8 cellular contexts compared by ENCODE assay signal in the genomic region with DNA sequence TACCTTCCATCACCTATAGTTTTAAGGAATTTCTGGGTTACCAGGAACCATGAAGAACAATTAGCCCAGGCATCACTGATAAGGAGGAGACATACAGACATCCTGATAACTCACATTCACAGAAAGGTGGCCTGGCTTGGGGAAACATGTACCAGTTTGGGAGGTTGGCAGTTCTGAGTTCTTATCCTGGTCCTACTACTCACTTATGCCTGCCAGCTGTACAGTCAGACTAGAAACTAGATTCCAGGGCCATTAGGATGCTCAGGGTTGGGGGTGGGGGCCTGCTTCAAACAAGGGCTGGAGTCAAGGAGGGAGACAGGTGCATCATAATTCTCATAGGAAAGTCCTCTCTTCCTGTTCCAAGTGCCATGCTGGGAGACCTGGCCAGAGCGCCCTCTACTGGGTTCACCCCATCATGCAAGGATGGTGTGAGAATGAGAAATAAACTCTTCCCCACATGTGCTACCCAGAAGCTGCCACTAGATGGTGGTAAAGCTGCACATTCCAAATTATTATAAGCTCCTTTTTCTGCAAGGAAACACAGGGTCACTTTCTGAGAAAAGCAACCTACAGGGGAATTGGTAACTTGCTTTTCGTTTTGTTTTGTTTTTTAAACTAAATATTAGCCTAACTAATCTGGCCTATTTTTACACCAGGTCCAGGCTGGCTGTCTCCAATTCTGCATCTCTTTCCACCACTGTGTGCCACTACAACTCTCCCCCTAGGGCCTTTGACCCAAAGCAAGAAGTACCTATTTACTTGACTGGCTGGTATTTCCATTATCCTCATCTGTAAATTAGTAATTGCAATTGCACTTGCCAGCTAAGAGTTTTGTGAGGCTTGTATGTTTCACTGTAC. TPM values are rescaled to one million over a fixed set of nuclear protein-coding genes. Genes with fewer than 3 reads are reported as not detected.
DNase-seq lines count a peak whose midpoint lies in the region; ATAC-seq and TF ChIP-seq lines count a peak whose summit lies in the region.

No MANE protein-coding gene starts in this region.

- no peak overlapping the region for H3K27ac ChIP-seq in CD4-positive, alpha-beta memory T cell (ENCODE audit: low read depth, low read length)
- no peak overlapping the region for H3K27ac ChIP-seq in esophagus squamous epithelium

- no peaks in the 10 kb centered on the region for H3K27me3 ChIP-seq in CD4-positive, alpha-beta memory T cell (ENCODE audit: insufficient read depth, low read length)
- no peaks in the 10 kb centered on the region for H3K27me3 ChIP-seq in esophagus squamous epithelium

- H3K4me3 Mint-ChIP-seq in CD4-positive, alpha-beta memory T cell = no peak overlapping the region
- no peak overlapping the region for H3K4me3 Mint-ChIP-seq in HFFc6
- H3K4me3 Mint-ChIP-seq in natural killer cell treated with Interleukin-12 subunit alpha and Interleukin-12 subunit beta and Interleukin-15 and Interleukin-18, amount 100 ng/mL, for 72 hours = no peak overlapping the region
- no peak overlapping the region for H3K4me3 Mint-ChIP-seq in type B pancreatic cell

- peak overlapping the region; percentile 24 to 88 (median 67) for H3K27ac Mint-ChIP-seq in CD4-positive, alpha-beta memory T cell
- H3K27ac Mint-ChIP-seq in HFFc6 (no peak overlapping the region), type B pancreatic cell (no peak overlapping the region)
- no peak overlapping the region for H3K27ac Mint-ChIP-seq in natural killer cell treated with Interleukin-12 subunit alpha and Interleukin-12 subunit beta and Interleukin-15 and Interleukin-18, amount 100 ng/mL, for 72 hours

- ATAC-seq in natural killer cell treated with Interleukin-12 subunit alpha and Interleukin-12 subunit beta and Interleukin-15 and Interleukin-18, amount 100 ng/mL, for 72 hours = peak; percentile 56 to 57
- ATAC-seq in GM21723 (IDR thresholded peaks at IDR 0.05; ENCODE audit: unreplicated experiment) = no peak

- no peak overlapping the region for H3K4me3 ChIP-seq in CD4-positive, alpha-beta memory T cell (ENCODE audit: low read length in 2 of 2)
- no peak overlapping the region for H3K4me3 ChIP-seq in esophagus squamous epithelium

- CTCF ChIA-PET in CD4-positive, alpha-beta memory T cell (lab: Charles Lee; ENCODE audit: partially characterized antibody) = interaction anchor here (0.6 to 7.5 kb wide), 41 partner anchors 8 to 233 kb away, joined by 3 to 112 read pairs (median 4); a partner anchor contains a TSS

- intact Hi-C loops in CD4-positive, alpha-beta memory T cell (cut with micrococcal nuclease) = loop anchor here (1.0 to 10.0 kb wide), 5 partner anchors 14 to 182 kb away; a partner anchor contains a TSS
- intact Hi-C loops in esophagus squamous epithelium (cut with DNase I) = no loop called here

- H3K4me1 ChIP-seq in CD4-positive, alpha-beta memory T cell (ENCODE audit: insufficient read depth, low read length) = peaks cover 9% of the 10 kb centered on the region
- H3K4me1 ChIP-seq in esophagus squamous epithelium = no peaks in the 10 kb centered on the region

- POLR2A ChIA-PET in CD4-positive, alpha-beta memory T cell (lab: Charles Lee; ENCODE audit: partially characterized antibody) = interaction anchor here (0.6 to 7.5 kb wide), 4 partner anchors 14 to 160 kb away, joined by 3 to 101 read pairs (median 6); a partner anchor contains a TSS

- H3K9me3 Mint-ChIP-seq in CD4-positive, alpha-beta memory T cell = peaks cover 0 to 4% (median 0%) of the 10 kb centered on the region in 8 donors
- H3K9me3 Mint-ChIP-seq in HFFc6 (no peaks in the 10 kb centered on the region), type B pancreatic cell (no peaks in the 10 kb centered on the region)
- no peaks in the 10 kb centered on the region for H3K9me3 Mint-ChIP-seq in natural killer cell treated with Interleukin-12 subunit alpha and Interleukin-12 subunit beta and Interleukin-15 and Interleukin-18, amount 100 ng/mL, for 72 hours

- peaks cover 22 to 26% (median 24%) of the 10 kb centered on the region in 4 donors for H3K4me1 Mint-ChIP-seq in CD4-positive, alpha-beta memory T cell
- H3K4me1 Mint-ChIP-seq in HFFc6 (ENCODE audit: low read depth) = no peaks in the 10 kb centered on the region
- H3K4me1 Mint-ChIP-seq in natural killer cell treated with Interleukin-12 subunit alpha and Interleukin-12 subunit beta and Interleukin-15 and Interleukin-18, amount 100 ng/mL, for 72 hours (ENCODE audit: low read depth in 2 of 2) = peaks cover 10 to 30% of the 10 kb centered on the region in 2 donors
- H3K4me1 Mint-ChIP-seq in type B pancreatic cell (ENCODE audit: unreplicated experiment) = no peaks in the 10 kb centered on the region

- TF ChIP-seq CTCF in HFFc6 (IDR thresholded peaks at IDR 0.05) (peak; percentile 95), esophagus squamous epithelium (IDR thresholded peaks at IDR 0.05) (peak; percentile 68 to 98 (median 82)), type B pancreatic cell (conservative IDR thresholded peaks at IDR 0.05) (peak; percentile 88)

- H3K36me3 Mint-ChIP-seq in CD4-positive, alpha-beta memory T cell = peaks cover 88 to 89% of the 10 kb centered on the region in 2 donors
- H3K36me3 Mint-ChIP-seq in HFFc6 (ENCODE audit: low read depth) = no peaks in the 10 kb centered on the region
- H3K36me3 Mint-ChIP-seq in natural killer cell treated with Interleukin-12 subunit alpha and Interleukin-12 subunit beta and Interleukin-15 and Interleukin-18, amount 100 ng/mL, for 72 hours = peaks cover 51% of the 10 kb centered on the region
- H3K36me3 Mint-ChIP-seq in type B pancreatic cell = no peaks in the 10 kb centered on the region

- no peaks in the 10 kb centered on the region for H3K27me3 Mint-ChIP-seq in CD4-positive, alpha-beta memory T cell
- peaks cover 10% of the 10 kb centered on the region for H3K27me3 Mint-ChIP-seq in HFFc6 (ENCODE audit: insufficient read depth)
- H3K27me3 Mint-ChIP-seq in natural killer cell treated with Interleukin-12 subunit alpha and Interleukin-12 subunit beta and Interleukin-15 and Interleukin-18, amount 100 ng/mL, for 72 hours = no peaks in the 10 kb centered on the region
- H3K27me3 Mint-ChIP-seq in type B pancreatic cell = peaks cover 55% of the 10 kb centered on the region

- WGBS in esophagus squamous epithelium, 2 donors = 0 to 6% methylated on average over 1 to 2 of the region's 2 CpGs

- H3K9me3 ChIP-seq in CD4-positive, alpha-beta memory T cell (ENCODE audit: control insufficient read depth in 1 of 2, low read length in 2 of 2) = no peaks in the 10 kb centered on the region
- H3K9me3 ChIP-seq in esophagus squamous epithelium = peaks cover 0 to 1% (median 0%) of the 10 kb centered on the region in 3 donors

- peaks cover 65% of the 10 kb centered on the region for H3K36me3 ChIP-seq in CD4-positive, alpha-beta memory T cell (ENCODE audit: insufficient read depth, low read length)
- peaks cover 0 to 61% (median 17%) of the 10 kb centered on the region in 3 donors for H3K36me3 ChIP-seq in esophagus squamous epithelium

- DNase-seq in CD4-positive, alpha-beta memory T cell = peak; percentile 37 to 62 (median 50)
- DNase-seq in HFFc6 = peak; percentile 59
- DNase-seq in NOMO-1 treated with dmso at 0.1 percent for 144 hours (lab: John Stamatoyannopoulos, UW; ENCODE audit: unreplicated experiment) = peak; percentile 7
- DNase-seq in activated T-cell treated with anti-CD3 and anti-CD28 coated beads for 1 hour (ENCODE audit: low read depth) = peak; percentile 36
- DNase-seq in esophagus squamous epithelium (lab: John Stamatoyannopoulos, UW) = no peak
- DNase-seq in natural killer cell treated with Interleukin-12 subunit alpha and Interleukin-12 subunit beta and Interleukin-15 and Interleukin-18, amount 100 ng/mL, for 72 hours (ENCODE audit: low spot score) = no peak
- no peak for DNase-seq in type B pancreatic cell (ENCODE audit: extremely low spot score, unreplicated experiment)

- no peak for TF ChIP-seq POLR2A in esophagus squamous epithelium (IDR thresholded peaks at IDR 0.05)

RNA-seq across cellular contexts. Expression of a gene that starts 14.5 kb away (rescaled TPM):
- 10 to 100 TPM; 73.5 to 77.4 TPM for total RNA-seq in CD4-positive, alpha-beta memory T cell
- polyA plus RNA-seq in CD4-positive, alpha-beta memory T cell = 10 to 100 TPM; 25.5 to 65.6 TPM
- under 1 TPM; 0.28 to 0.63 (median 0.47) TPM for total RNA-seq in HFFc6 (2021; fragmentation: NEBNext Ultra II Directional; extraction: Animal tissue kit (Norgen Biotek cat#: 25700))
- total RNA-seq in esophagus squamous epithelium (10 to 100 TPM in 3 of 4 donors, 1 to 10 TPM in 1; 8.3 to 35.6 (median 10.9) TPM), type B pancreatic cell (ENCODE audit: low replicate concordance) (1.8 and 4.2 TPM in 2 replicates)
- total RNA-seq in natural killer cell treated with Interleukin-12 subunit alpha and Interleukin-12 subunit beta and Interleukin-15 and Interleukin-18, amount 100 ng/mL, for 72 hours = 10 to 100 TPM; 59.2 to 69.7 TPM

RNA-seq across cellular contexts. Expression of a gene that starts 54.5 kb away (rescaled TPM):
- 10 to 100 TPM; 20.3 to 22.5 TPM for total RNA-seq in CD4-positive, alpha-beta memory T cell
- polyA plus RNA-seq in CD4-positive, alpha-beta memory T cell = 10 to 100 TPM; 14.4 to 31.3 TPM
- total RNA-seq in HFFc6 (2021; fragmentation: NEBNext Ultra II Directional; extraction: Animal tissue kit (Norgen Biotek cat#: 25700)) = 10 to 100 TPM in 1 of 6 experiments, 1 to 10 TPM in 5; 3.3 to 11.3 (median 9.0) TPM
- total RNA-seq in esophagus squamous epithelium (10 to 100 TPM; 25.2 to 40.0 (median 32.3) TPM), type B pancreatic cell (ENCODE audit: low replicate concordance) (4.6 and 13.0 TPM in 2 replicates)
- total RNA-seq in natural killer cell treated with Interleukin-12 subunit alpha and Interleukin-12 subunit beta and Interleukin-15 and Interleukin-18, amount 100 ng/mL, for 72 hours = 10 to 100 TPM; 20.1 to 22.5 TPM

Comparison
In these comparisons a context has a peak if more than half of its experiments do, and no peak if none do; other contexts are left out.
1. DNase-seq: peak in CD4-positive, alpha-beta memory T cell (5 of 5), HFFc6 (single experiment), NOMO-1 treated with dmso at 0.1 percent for 144 hours (single experiment) and activated T-cell treated with anti-CD3 and anti-CD28 coated beads for 1 hour (single experiment); none in esophagus squamous epithelium (single experiment), natural killer cell treated with Interleukin-12 subunit alpha and Interleukin-12 subunit beta and Interleukin-15 and Interleukin-18, amount 100 ng/mL, for 72 hours (single experiment) and type B pancreatic cell (single experiment).
2. H3K27ac Mint-ChIP-seq: peak in CD4-positive, alpha-beta memory T cell (7 of 7); none in HFFc6 (single experiment), natural killer cell treated with Interleukin-12 subunit alpha and Interleukin-12 subunit beta and Interleukin-15 and Interleukin-18, amount 100 ng/mL, for 72 hours (0 of 2) and type B pancreatic cell (single experiment).
3. Peak in every context shown above with its lines, with median percentiles within 50 percentile points of each other: CTCF ChIP-seq.